In genomic region chr4:11252149-11252548, GRCh38 we compare ENCODE assay signal across 18 cellular contexts.
"Had no signal": no experiment of that assay in that cellular context is flagged by ENCODE, and none has a peak within 500 bp of the region (broad histone marks: within the 10 kb centered on the region; RNA-seq: fewer than 3 reads in every experiment).

No MANE protein-coding gene starts in this region.

- H3K36me3 ChIP-seq: breast epithelium, esophagus muscularis mucosa, lower lobe of right lung, stomach, thoracic aorta had no signal

- H3K27me3 ChIP-seq: breast epithelium, esophagus muscularis mucosa, stomach had no signal

- H3K4me1 ChIP-seq: breast epithelium, esophagus muscularis mucosa, lower lobe of right lung, stomach had no signal

- H3K27ac ChIP-seq: breast epithelium, esophagus muscularis mucosa, lower lobe of right lung, stomach, thoracic aorta, VCaP had no signal

- ATAC-seq: activated CD4-positive, alpha-beta T cell treated with anti-CD3 and anti-CD28 coated beads for 36 hours; lower lobe of right lung; naive thymus-derived CD4-positive, alpha-beta T cell had no signal

- DNase-seq: activated CD4-positive, alpha-beta memory T cell treated with anti-CD3 and anti-CD28 coated beads, Interleukin-2, amount 10 ng/mL, durations not matched to agents 7 days and 5 days; activated CD4-positive, alpha-beta T cell treated with anti-CD3 and anti-CD28 coated beads for 36 hours; activated CD8-positive, alpha-beta memory T cell treated with anti-CD3 and anti-CD28 coated beads, Interleukin-2, amount 50 U/mL, for 4 hours; activated naive CD4-positive, alpha-beta T cell; aorta; dermis blood vessel endothelial cell; hypothalamus; immature natural killer cell; lower lobe of right lung; naive thymus-derived CD4-positive, alpha-beta T cell; posterior cingulate gyrus; stimulated activated CD4-positive, alpha-beta T cell treated with anti-CD3 and anti-CD28 coated beads, Interleukin-15, amount 100 ng/mL, for 24 hours; stimulated activated CD4-positive, alpha-beta T cell treated with anti-CD3 and anti-CD28 coated beads, Interleukin-4, amount 100 ng/mL, for 24 hours; stomach had no signal

- H3K9me3 ChIP-seq: breast epithelium, lower lobe of right lung, stomach, thoracic aorta had no signal

- H3K4me3 ChIP-seq: breast epithelium, esophagus muscularis mucosa, lower lobe of right lung, stomach, thoracic aorta had no signal
